Comparison of ENCODE assay signal across 23 cellular contexts in genomic region chr12:31504625-31505222, GRCh38.
DNase-seq lines count a peak whose midpoint lies in the region; ATAC-seq, FAIRE-seq and TF ChIP-seq lines count a peak whose summit lies in the region.
"Had no signal": no experiment of that assay in that cellular context is flagged by ENCODE, and none has a peak within 500 bp of the region (broad histone marks: within the 10 kb centered on the region; RNA-seq: fewer than 3 reads in every experiment).

No MANE protein-coding gene starts in this region.

- no peak for TF ChIP-seq POLR2A in H54 (IDR thresholded peaks at IDR 0.05; ENCODE audit: low read depth, low read length)
- TF ChIP-seq POLR2A in K562 (conservative IDR thresholded peaks at IDR 0.05): no peak

- DNase-seq in MCF 10A (ENCODE audit: unreplicated experiment) (no peak), mammary epithelial cell (no peak), H54 (ENCODE audit: insufficient read length, low spot score) (no peak), NCI-H226 (peak; percentile 19), K562 (ENCODE audit: extremely low read depth in 1 of 4, low spot score in 3 of 4) (peak in 1 of 4 experiments; percentile 9), iPS-NIHi11 (ENCODE audit: low spot score) (no peak), progenitor cell of endocrine pancreas (ENCODE audit: low spot score, unreplicated experiment) (no peak)
- DNase-seq: ACHN; AML-193; C1 segment of cervical spinal cord; Calu3; CD4-positive, alpha-beta memory T cell; COR-L47; DND-41; GM23248; H9; HFFc6 had no signal

- WGBS in mammary epithelial cell (ENCODE audit: low coverage, missing lambda C conversion rate): 95% methylated on average over 7 of the region's 7 CpGs
- WGBS in K562 (ENCODE audit: insufficient coverage, low coverage, missing lambda C conversion rate): 11% methylated on average over 6 of the region's 7 CpGs

- H3K4me1 ChIP-seq in mammary epithelial cell (ENCODE audit: insufficient read depth, low read length): no peaks in the 10 kb centered on the region
- no peaks in the 10 kb centered on the region for H3K4me1 ChIP-seq in K562 (replicated peaks in 1 of 2; ENCODE audit: control insufficient read depth in 2 of 2, insufficient read depth in 2 of 2, low read length in 2 of 2)

- no peaks in the 10 kb centered on the region for H3K9me1 ChIP-seq in K562 (ENCODE audit: control insufficient read depth, insufficient read depth, low read length)

- H3K4me3 ChIP-seq in mammary epithelial cell (replicated peaks in 1 of 3; ENCODE audit: insufficient read depth in 1 of 3, low read depth in 2 of 3, low read length in 3 of 3) (no peak overlapping the region), K562 (no peak overlapping the region)
- H3K4me3 ChIP-seq: GM23248 had no signal

- TF ChIP-seq RAD21 in K562 (CRISPR knock-in tag; conservative IDR thresholded peaks at IDR 0.05 in 1 of 2, IDR thresholded peaks at IDR 0.05 in 1 of 2): no peak

- dilution Hi-C loops in mammary epithelial cell (cut with HindIII; ENCODE audit: low sequenced_read_pairs): no loop called here

- no peak for TF ChIP-seq CTCF in MCF 10A (IDR thresholded peaks at IDR 0.05; ENCODE audit: unreplicated experiment)
- TF ChIP-seq CTCF in mammary epithelial cell (conservative IDR thresholded peaks at IDR 0.05 in 1 of 2, IDR thresholded peaks at IDR 0.05 in 1 of 2; ENCODE audit: extremely low read depth in 1 of 2, insufficient read depth in 1 of 2, low read depth in 1 of 2, low read length in 2 of 2): no peak
- no peak for TF ChIP-seq CTCF in K562 (IDR thresholded peaks at IDR 0.05 in 2 of 3, conservative IDR thresholded peaks at IDR 0.05 in 1 of 3; ENCODE audit: insufficient read depth in 2 of 3, low read depth in 1 of 3, low read length in 3 of 3)
- no peak for TF ChIP-seq CTCF in progenitor cell of endocrine pancreas (IDR thresholded peaks at IDR 0.05; ENCODE audit: unreplicated experiment)

- H3K9ac ChIP-seq in mammary epithelial cell (ENCODE audit: insufficient read depth, low read length) (no peak overlapping the region), K562 (ENCODE audit: insufficient read depth in 1 of 2, low read depth in 2 of 2, low read length in 2 of 2) (no peak overlapping the region)
- H3K9ac ChIP-seq: GM23248 had no signal

- H3K27me3 ChIP-seq in mammary epithelial cell (ENCODE audit: insufficient read depth, low read length) (no peaks in the 10 kb centered on the region), K562 (ENCODE audit: control insufficient read depth in 2 of 2, insufficient read depth in 2 of 2, low read length in 2 of 2) (no peaks in the 10 kb centered on the region)

- H3K36me3 ChIP-seq in mammary epithelial cell (ENCODE audit: insufficient read depth, low read length) (no peaks in the 10 kb centered on the region), K562 (ENCODE audit: control insufficient read depth, insufficient read depth, low read length) (no peaks in the 10 kb centered on the region)

- H3K4me2 ChIP-seq in mammary epithelial cell (ENCODE audit: insufficient read depth, low read depth, low read length) (no peak overlapping the region), K562 (ENCODE audit: insufficient read depth, low read length) (no peak overlapping the region)

- ATAC-seq in K562 (no peak), HG03039 (IDR thresholded peaks at IDR 0.05; ENCODE audit: unreplicated experiment) (no peak)
- ATAC-seq: HCT116 had no signal

- H3K27ac Mint-ChIP-seq in MCF 10A (ENCODE audit: low read depth, unreplicated experiment): peak overlapping the region; percentile 27
- no peak overlapping the region for H3K27ac Mint-ChIP-seq in progenitor cell of endocrine pancreas
- H3K27ac Mint-ChIP-seq: CD4-positive, alpha-beta memory T cell; H9; HFFc6 had no signal

- H4K20me1 ChIP-seq in mammary epithelial cell (ENCODE audit: insufficient read depth, low read length) (no peaks in the 10 kb centered on the region), K562 (replicated peaks; ENCODE audit: control insufficient read depth, insufficient read depth, low read length) (no peaks in the 10 kb centered on the region)

- intact Hi-C loops in MCF 10A (cut with micrococcal nuclease) (no loop called here), mammary epithelial cell (cut with micrococcal nuclease) (no loop called here), K562 (cut with micrococcal nuclease) (loop anchor here (10.0 kb wide), 1 partner anchor 130 kb away; no protein-coding TSS in a partner anchor)

- in situ Hi-C loops in mammary epithelial cell (cut with MboI; ENCODE audit: low sequenced_read_pairs in 2 of 2) (no loop called here), K562 (cut with MboI) (no loop called here)

- H3K27ac ChIP-seq in mammary epithelial cell (ENCODE audit: insufficient read depth, low read depth, low read length) (no peak overlapping the region), K562 (ENCODE audit: extremely low read depth, low read depth, low read length) (no peak overlapping the region)
- H3K27ac ChIP-seq: 22Rv1, GM23248 had no signal

- H3K36me3 Mint-ChIP-seq in MCF 10A (ENCODE audit: insufficient read depth, unreplicated experiment): peaks cover 7% of the 10 kb centered on the region
- H3K36me3 Mint-ChIP-seq in progenitor cell of endocrine pancreas (ENCODE audit: insufficient read depth): peaks cover 3% of the 10 kb centered on the region
- H3K36me3 Mint-ChIP-seq: CD4-positive, alpha-beta memory T cell had no signal

- TF ChIP-seq EP300 in K562 (IDR thresholded peaks at IDR 0.05; ENCODE audit: low read length): no peak

- H3K4me3 Mint-ChIP-seq in MCF 10A (ENCODE audit: unreplicated experiment) (no peak overlapping the region), progenitor cell of endocrine pancreas (ENCODE audit: low read depth) (no peak overlapping the region)
- H3K4me3 Mint-ChIP-seq: CD4-positive, alpha-beta memory T cell; H9; HFFc6 had no signal

- POLR2A ChIA-PET in MCF 10A (lab: Yijun Ruan, JAX): interaction anchor here (0.6 to 6.7 kb wide), 3 partner anchors 13 to 88 kb away, joined by 3 to 99 read pairs (median 6); partner anchors contain the start of gene DENND5B
- POLR2A ChIA-PET in K562 (lab: Yijun Ruan, JAX): interaction anchor here (0.8 to 1.4 kb wide), 3 partner anchors 11 to 28 kb away, joined by 3 read pairs; no protein-coding TSS in a partner anchor

- FAIRE-seq in H54 (lab: Jason Lieb, UNC) (peak; percentile 38), K562 (lab: Jason Lieb, UNC) (no peak)
- FAIRE-seq: A204.1, GM12892, H1 had no signal

- CTCF ChIA-PET in MCF 10A (lab: Yijun Ruan, JAX) (interaction anchor here (1.1 kb wide), 1 partner anchor 13 kb away, joined by 3 read pairs; no protein-coding TSS in a partner anchor), mammary epithelial cell (lab: Charles Lee; ENCODE audit: low non-redundant PET) (no interaction called here), K562 (lab: Yijun Ruan, JAX; ENCODE audit: low intra/inter-chr PET ratio) (no interaction called here)

- no TSS peak for BruUV-seq in MCF 10A (replicated peaks; lab: Mats Ljungman, UMichigan)
- no TSS peak for BruUV-seq in mammary epithelial cell (replicated peaks; lab: Mats Ljungman, UMichigan)
- no TSS peak for BruUV-seq in K562 (replicated peaks; lab: Mats Ljungman, UMichigan)

- H3K9me3 Mint-ChIP-seq in MCF 10A (ENCODE audit: unreplicated experiment): no peaks in the 10 kb centered on the region
- H3K9me3 Mint-ChIP-seq in progenitor cell of endocrine pancreas (ENCODE audit: low read depth): peaks cover 9% of the 10 kb centered on the region

- H3K4me1 Mint-ChIP-seq in MCF 10A (ENCODE audit: insufficient read depth, unreplicated experiment) (peaks cover 25% of the 10 kb centered on the region), progenitor cell of endocrine pancreas (ENCODE audit: low read depth) (peaks cover 21% of the 10 kb centered on the region)
- H3K4me1 Mint-ChIP-seq: CD4-positive, alpha-beta memory T cell had no signal

- H3K9me3 ChIP-seq in mammary epithelial cell (replicated peaks; ENCODE audit: insufficient read depth, low read length) (peaks cover 9% of the 10 kb centered on the region), K562 (replicated peaks; ENCODE audit: control insufficient read depth, insufficient read depth, low read depth, low read length) (no peaks in the 10 kb centered on the region)

- no peaks in the 10 kb centered on the region for H3K27me3 Mint-ChIP-seq in MCF 10A (ENCODE audit: insufficient read depth, unreplicated experiment)
- H3K27me3 Mint-ChIP-seq in progenitor cell of endocrine pancreas: no peaks in the 10 kb centered on the region

- H3K79me2 ChIP-seq in mammary epithelial cell (ENCODE audit: insufficient read depth, low read length): no peaks in the 10 kb centered on the region
- no peaks in the 10 kb centered on the region for H3K79me2 ChIP-seq in K562 (ENCODE audit: control insufficient read depth, insufficient read depth, low read length)

- no peak overlapping the region for H2AFZ ChIP-seq in mammary epithelial cell (ENCODE audit: low read depth, low read length)
- no peak overlapping the region for H2AFZ ChIP-seq in K562 (ENCODE audit: low read depth, low read length)
- H2AFZ ChIP-seq: GM23248 had no signal

TF ChIP-seq in K562, 482 proteins besides CTCF, POLR2A, EP300 and RAD21 (continues in another document):
- TF ChIP-seq KLF16 (IDR thresholded peaks at IDR 0.05): no peak
- no peak for TF ChIP-seq ZNF280A (IDR thresholded peaks at IDR 0.05; ENCODE audit: low read depth, partially characterized antibody)
- TF ChIP-seq ATF3 (IDR thresholded peaks at IDR 0.05): peak; percentile 84
- TF ChIP-seq ATF3 (CRISPR knock-in tag; conservative IDR thresholded peaks at IDR 0.05): no peak
- TF ChIP-seq GABPA (tag; conservative IDR thresholded peaks at IDR 0.05; ENCODE audit: low read depth): peak; percentile 55; the same call in 1 of the 2 replicates
- no peak for TF ChIP-seq FUS (optimal IDR thresholded peaks at IDR 0.05; ENCODE audit: low read depth, low read length)
